Comparison of ENCODE assay signal across 19 cellular contexts in genomic region chr17:71431146-71431545, GRCh38.
DNase-seq lines count a peak whose midpoint lies in the region; ATAC-seq, FAIRE-seq and TF ChIP-seq lines count a peak whose summit lies in the region.
"Had no signal": no experiment of that assay in that cellular context is flagged by ENCODE, and none has a peak within 500 bp of the region (broad histone marks: within the 10 kb centered on the region; RNA-seq: fewer than 3 reads in every experiment).

No MANE protein-coding gene starts in this region.

- H3K27me3 ChIP-seq in smooth muscle cell (ENCODE audit: low read depth) (no peaks in the 10 kb centered on the region), SJCRH30 (no peaks in the 10 kb centered on the region; the same call in 1 of the 2 replicates)
- H3K27me3 ChIP-seq: BE2C had no signal

- ATAC-seq in A549, result no peak

- H4K20me1 ChIP-seq in OCI-LY7 (ENCODE audit: insufficient read depth, low read length) (no peaks in the 10 kb centered on the region), smooth muscle cell (ENCODE audit: low read depth) (no peaks in the 10 kb centered on the region)

- TF ChIP-seq EP300 in A549 (IDR thresholded peaks at IDR 0.05), result no peak

- BruUV-seq in OCI-LY7 (replicated peaks; lab: Mats Ljungman, UMichigan), result no TSS peak

- no peaks in the 10 kb centered on the region; the same call in 2 of the 3 replicates for H3K9me3 ChIP-seq in A549
- H3K9me3 ChIP-seq in OCI-LY7 (ENCODE audit: low read length), result peaks cover 28% of the 10 kb centered on the region
- no peaks in the 10 kb centered on the region for H3K9me3 ChIP-seq in smooth muscle cell (replicated peaks; ENCODE audit: low read depth)
- no peaks in the 10 kb centered on the region for H3K9me3 ChIP-seq in SJCRH30 (replicated peaks)
- H3K9me3 ChIP-seq: BE2C, HAP-1 had no signal

- H2AFZ ChIP-seq in OCI-LY7 (ENCODE audit: low read length), result peak overlapping the region; percentile 33; the same call in 1 of the 2 replicates
- peak overlapping the region; percentile 16 for H2AFZ ChIP-seq in smooth muscle cell (ENCODE audit: low read depth)

- H3K4me2 ChIP-seq in A549 (no peak overlapping the region), OCI-LY7 (ENCODE audit: low read length) (no peak overlapping the region), smooth muscle cell (no peak overlapping the region)

- H3K4me3 ChIP-seq in A549, result no peak overlapping the region
- no peak overlapping the region for H3K4me3 ChIP-seq in OCI-LY7 (ENCODE audit: low read depth, low read length, poor library complexity, severe bottlenecking)
- no peak overlapping the region for H3K4me3 ChIP-seq in smooth muscle cell
- no peak overlapping the region for H3K4me3 ChIP-seq in SJCRH30
- H3K4me3 ChIP-seq: HAP-1 had no signal

- H3K9ac ChIP-seq in smooth muscle cell (ENCODE audit: low read depth), result no peak overlapping the region

- CTCF ChIA-PET in A549 (lab: Yijun Ruan, JAX), result interaction anchor here (0.7 to 1.6 kb wide), 2 partner anchors 8 to 126 kb away, joined by 4 read pairs; no protein-coding TSS in a partner anchor
- CTCF ChIA-PET in OCI-LY7 (lab: Charles Lee; ENCODE audit: unreplicated experiment), result no interaction called here

- WGBS in A549 (ENCODE audit: missing lambda C conversion rate), result 79% methylated on average over 2 of the region's 2 CpGs
- 93% methylated on average over 2 of the region's 2 CpGs for WGBS in smooth muscle cell (ENCODE audit: low lambda C conversion rate)

- H3F3A ChIP-seq in smooth muscle cell (ENCODE audit: low read depth), result no peaks in the 10 kb centered on the region

- peak; percentile 77 for FAIRE-seq in A549 (lab: Jason Lieb, UNC)
- FAIRE-seq: G401.6, GM12891, GM19239 had no signal

- TF ChIP-seq CTCF in A549 (IDR thresholded peaks at IDR 0.05) (no peak), OCI-LY7 (conservative IDR thresholded peaks at IDR 0.05; ENCODE audit: low read length) (no peak), smooth muscle cell (IDR thresholded peaks at IDR 0.05; ENCODE audit: borderline replicate concordance, insufficient read depth, poor library complexity, severe bottlenecking) (no peak)

- H3K9me2 ChIP-seq in OCI-LY7 (ENCODE audit: insufficient read depth, low read length), result no peaks in the 10 kb centered on the region

- no peak for DNase-seq in A549 (ENCODE audit: low read depth in 1 of 2, low spot score in 1 of 2)
- no peak for DNase-seq in OCI-LY7 (ENCODE audit: low spot score)
- peak; percentile 44 for DNase-seq in fibroblast of gingiva (ENCODE audit: low read depth)
- no peak for DNase-seq in smooth muscle cell (lab: John Stamatoyannopoulos, UW; ENCODE audit: unreplicated experiment)
- DNase-seq in SJCRH30, result no peak
- DNase-seq in NCI-H446 (lab: John Stamatoyannopoulos, UW), result no peak
- DNase-seq in DMS79 treated with DMSO at 0.1 percent for 48 hours (lab: John Stamatoyannopoulos, UW), result no peak
- DNase-seq: 8988T; BE2C; C1 segment of cervical spinal cord; CD4-positive, CD25-positive, alpha-beta regulatory T cell; CD8-positive, alpha-beta memory T cell; COR-L47; DMS 273 treated with DMSO at 0.1 percent for 48 hours; DMS53 had no signal

- POLR2A ChIA-PET in A549 (lab: Yijun Ruan, JAX) (no interaction called here), OCI-LY7 (lab: Charles Lee) (no interaction called here)

- no peak overlapping the region for H3K27ac ChIP-seq in A549
- H3K27ac ChIP-seq in OCI-LY7 (ENCODE audit: low read depth, low read length, poor library complexity, severe bottlenecking), result no peak overlapping the region
- no peak overlapping the region for H3K27ac ChIP-seq in smooth muscle cell (ENCODE audit: low read depth)
- H3K27ac ChIP-seq in SJCRH30, result no peak overlapping the region

- H3K4me1 ChIP-seq in A549 (peaks cover 13% of the 10 kb centered on the region), OCI-LY7 (ENCODE audit: insufficient read depth, low read length, poor library complexity, severe bottlenecking) (peaks cover 9% of the 10 kb centered on the region), smooth muscle cell (ENCODE audit: low read depth) (no peaks in the 10 kb centered on the region), SJCRH30 (no peaks in the 10 kb centered on the region)
- H3K4me1 ChIP-seq: BE2C, HAP-1 had no signal

- intact Hi-C loops in OCI-LY7 (cut with micrococcal nuclease; ENCODE audit: unreplicated experiment), result no loop called here

- H3K79me2 ChIP-seq in OCI-LY7 (ENCODE audit: insufficient read depth, low read depth, low read length) (no peaks in the 10 kb centered on the region), smooth muscle cell (ENCODE audit: low read depth) (no peaks in the 10 kb centered on the region)

- TF ChIP-seq RAD21 in A549 (conservative IDR thresholded peaks at IDR 0.05 in 1 of 2, IDR thresholded peaks at IDR 0.05 in 1 of 2), result no peak

- TF ChIP-seq POLR2A in A549 (IDR thresholded peaks at IDR 0.05; ENCODE audit: low read length), result no peak

- H3K36me3 ChIP-seq in OCI-LY7 (ENCODE audit: insufficient read depth, low read length) (peaks cover 24% of the 10 kb centered on the region), smooth muscle cell (ENCODE audit: low read depth) (no peaks in the 10 kb centered on the region), SJCRH30 (no peaks in the 10 kb centered on the region)
- H3K36me3 ChIP-seq: BE2C, HAP-1 had no signal

TF ChIP-seq in A549, 52 proteins besides CTCF, POLR2A, EP300 and RAD21:
- no peak for TF ChIP-seq CBX2 (IDR thresholded peaks at IDR 0.05; ENCODE audit: borderline replicate concordance, low read depth)
- no peak for TF ChIP-seq HMGXB4 (CRISPR knock-in tag; IDR thresholded peaks at IDR 0.05; ENCODE audit: borderline replicate concordance)
- no peak for TF ChIP-seq HOXA7 (CRISPR knock-in tag; IDR thresholded peaks at IDR 0.05)
- no peak for TF ChIP-seq MAZ (IDR thresholded peaks at IDR 0.05; ENCODE audit: borderline replicate concordance, low read depth, low read length)
- TF ChIP-seq BCL3 (IDR thresholded peaks at IDR 0.05), result no peak
- TF ChIP-seq ZSCAN20 (CRISPR knock-in tag; IDR thresholded peaks at IDR 0.05), result no peak
- no peak for TF ChIP-seq TP53 (CRISPR knock-in tag; IDR thresholded peaks at IDR 0.05)
- TF ChIP-seq ATOH8 (CRISPR knock-in tag; IDR thresholded peaks at IDR 0.05; ENCODE audit: low read depth), result no peak
- TF ChIP-seq MYC (IDR thresholded peaks at IDR 0.05; ENCODE audit: borderline replicate concordance, low read length), result no peak
- no peak for TF ChIP-seq E2F6 (IDR thresholded peaks at IDR 0.05; ENCODE audit: borderline replicate concordance, low read depth)
- TF ChIP-seq ZNF302 (CRISPR knock-in tag; IDR thresholded peaks at IDR 0.05), result no peak
- TF ChIP-seq BHLHE40 (IDR thresholded peaks at IDR 0.05; ENCODE audit: low read depth, low read length), result no peak
- TF ChIP-seq CHD2 (IDR thresholded peaks at IDR 0.05; ENCODE audit: low read length, partially characterized antibody), result no peak
